Comparison of ENCODE assay signal across 1 cellular context in the genomic region with DNA sequence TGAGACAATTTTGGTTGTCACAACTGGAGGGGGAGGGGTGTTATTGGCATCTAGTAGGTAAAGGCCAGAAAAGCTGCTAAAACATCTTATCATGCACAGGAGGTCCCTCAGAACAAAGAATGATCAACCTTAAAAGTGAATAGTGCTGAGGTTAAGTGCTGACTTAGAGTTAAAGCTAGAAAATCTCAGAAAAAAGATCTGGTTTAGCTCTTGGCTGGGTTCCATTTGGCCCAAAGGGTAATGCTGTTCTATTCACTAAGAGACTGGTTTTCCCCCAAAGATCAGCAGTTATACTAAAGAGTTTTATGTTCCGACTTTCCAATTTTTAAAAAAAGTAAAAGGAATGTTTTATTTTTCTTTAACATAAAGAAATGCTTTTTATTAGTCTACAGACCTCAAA.
TF ChIP-seq lines count a peak whose summit lies in the region.

No MANE protein-coding gene starts in this region.

TF ChIP-seq in GM23338, 12 proteins besides CTCF, POLR2A, EP300 and RAD21 (continued from another document):
- no peak for TF ChIP-seq ZNF331 (CRISPR knock-in tag; IDR thresholded peaks at IDR 0.05; ENCODE audit: low read depth)
- no peak for TF ChIP-seq EZH2 (IDR thresholded peaks at IDR 0.05; ENCODE audit: low read depth, unreplicated experiment)
- no peak for TF ChIP-seq STAT1 (IDR thresholded peaks at IDR 0.05; ENCODE audit: unreplicated experiment)
- TF ChIP-seq NANOG (IDR thresholded peaks at IDR 0.05; ENCODE audit: borderline replicate concordance) = no peak
- TF ChIP-seq EZH2phosphoT487 (IDR thresholded peaks at IDR 0.05; ENCODE audit: unreplicated experiment) = no peak
- no peak for TF ChIP-seq POLR2AphosphoS5 (IDR thresholded peaks at IDR 0.05; ENCODE audit: low read depth)
- TF ChIP-seq JUNB (IDR thresholded peaks at IDR 0.05; ENCODE audit: unreplicated experiment) = no peak
- no peak for TF ChIP-seq CREB1 (CRISPR knock-in tag; IDR thresholded peaks at IDR 0.05; ENCODE audit: low read depth)
- TF ChIP-seq, protein P1, sequence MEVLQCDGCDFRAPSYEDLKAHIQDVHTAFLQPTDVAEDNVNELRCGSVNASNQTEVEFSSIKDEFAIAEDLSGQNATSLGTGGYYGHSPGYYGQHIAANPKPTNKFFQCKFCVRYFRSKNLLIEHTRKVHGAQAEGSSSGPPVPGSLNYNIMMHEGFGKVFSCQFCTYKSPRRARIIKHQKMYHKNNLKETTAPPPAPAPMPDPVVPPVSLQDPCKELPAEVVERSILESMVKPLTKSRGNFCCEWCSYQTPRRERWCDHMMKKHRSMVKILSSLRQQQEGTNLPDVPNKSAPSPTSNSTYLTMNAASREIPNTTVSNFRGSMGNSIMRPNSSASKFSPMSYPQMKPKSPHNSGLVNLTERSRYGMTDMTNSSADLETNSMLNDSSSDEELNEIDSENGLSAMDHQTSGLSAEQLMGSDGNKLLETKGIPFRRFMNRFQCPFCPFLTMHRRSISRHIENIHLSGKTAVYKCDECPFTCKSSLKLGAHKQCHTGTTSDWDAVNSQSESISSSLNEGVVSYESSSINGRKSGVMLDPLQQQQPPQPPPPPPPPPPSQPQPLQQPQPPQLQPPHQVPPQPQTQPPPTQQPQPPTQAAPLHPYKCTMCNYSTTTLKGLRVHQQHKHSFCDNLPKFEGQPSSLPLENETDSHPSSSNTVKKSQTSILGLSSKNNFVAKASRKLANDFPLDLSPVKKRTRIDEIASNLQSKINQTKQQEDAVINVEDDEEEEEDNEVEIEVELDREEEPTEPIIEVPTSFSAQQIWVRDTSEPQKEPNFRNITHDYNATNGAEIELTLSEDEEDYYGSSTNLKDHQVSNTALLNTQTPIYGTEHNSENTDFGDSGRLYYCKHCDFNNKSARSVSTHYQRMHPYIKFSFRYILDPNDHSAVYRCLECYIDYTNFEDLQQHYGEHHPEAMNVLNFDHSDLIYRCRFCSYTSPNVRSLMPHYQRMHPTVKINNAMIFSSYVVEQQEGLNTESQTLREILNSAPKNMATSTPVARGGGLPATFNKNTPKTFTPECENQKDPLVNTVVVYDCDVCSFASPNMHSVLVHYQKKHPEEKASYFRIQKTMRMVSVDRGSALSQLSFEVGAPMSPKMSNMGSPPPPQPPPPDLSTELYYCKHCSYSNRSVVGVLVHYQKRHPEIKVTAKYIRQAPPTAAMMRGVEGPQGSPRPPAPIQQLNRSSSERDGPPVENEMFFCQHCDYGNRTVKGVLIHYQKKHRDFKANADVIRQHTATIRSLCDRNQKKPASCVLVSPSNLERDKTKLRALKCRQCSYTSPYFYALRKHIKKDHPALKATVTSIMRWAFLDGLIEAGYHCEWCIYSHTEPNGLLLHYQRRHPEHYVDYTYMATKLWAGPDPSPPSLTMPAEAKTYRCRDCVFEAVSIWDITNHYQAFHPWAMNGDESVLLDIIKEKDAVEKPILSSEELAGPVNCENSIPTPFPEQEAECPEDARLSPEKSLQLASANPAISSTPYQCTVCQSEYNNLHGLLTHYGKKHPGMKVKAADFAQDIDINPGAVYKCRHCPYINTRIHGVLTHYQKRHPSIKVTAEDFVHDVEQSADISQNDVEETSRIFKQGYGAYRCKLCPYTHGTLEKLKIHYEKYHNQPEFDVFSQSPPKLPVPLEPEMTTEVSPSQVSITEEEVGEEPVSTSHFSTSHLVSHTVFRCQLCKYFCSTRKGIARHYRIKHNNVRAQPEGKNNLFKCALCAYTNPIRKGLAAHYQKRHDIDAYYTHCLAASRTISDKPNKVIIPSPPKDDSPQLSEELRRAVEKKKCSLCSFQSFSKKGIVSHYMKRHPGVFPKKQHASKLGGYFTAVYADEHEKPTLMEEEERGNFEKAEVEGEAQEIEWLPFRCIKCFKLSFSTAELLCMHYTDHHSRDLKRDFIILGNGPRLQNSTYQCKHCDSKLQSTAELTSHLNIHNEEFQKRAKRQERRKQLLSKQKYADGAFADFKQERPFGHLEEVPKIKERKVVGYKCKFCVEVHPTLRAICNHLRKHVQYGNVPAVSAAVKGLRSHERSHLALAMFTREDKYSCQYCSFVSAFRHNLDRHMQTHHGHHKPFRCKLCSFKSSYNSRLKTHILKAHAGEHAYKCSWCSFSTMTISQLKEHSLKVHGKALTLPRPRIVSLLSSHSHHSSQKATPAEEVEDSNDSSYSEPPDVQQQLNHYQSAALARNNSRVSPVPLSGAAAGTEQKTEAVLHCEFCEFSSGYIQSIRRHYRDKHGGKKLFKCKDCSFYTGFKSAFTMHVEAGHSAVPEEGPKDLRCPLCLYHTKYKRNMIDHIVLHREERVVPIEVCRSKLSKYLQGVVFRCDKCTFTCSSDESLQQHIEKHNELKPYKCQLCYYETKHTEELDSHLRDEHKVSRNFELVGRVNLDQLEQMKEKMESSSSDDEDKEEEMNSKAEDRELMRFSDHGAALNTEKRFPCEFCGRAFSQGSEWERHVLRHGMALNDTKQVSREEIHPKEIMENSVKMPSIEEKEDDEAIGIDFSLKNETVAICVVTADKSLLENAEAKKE (CRISPR knock-in tag; IDR thresholded peaks at IDR 0.05) = no peak
- no peak for TF ChIP-seq ETS1 (IDR thresholded peaks at IDR 0.05)
